8 cellular contexts compared by ENCODE assay signal in the genomic region with DNA sequence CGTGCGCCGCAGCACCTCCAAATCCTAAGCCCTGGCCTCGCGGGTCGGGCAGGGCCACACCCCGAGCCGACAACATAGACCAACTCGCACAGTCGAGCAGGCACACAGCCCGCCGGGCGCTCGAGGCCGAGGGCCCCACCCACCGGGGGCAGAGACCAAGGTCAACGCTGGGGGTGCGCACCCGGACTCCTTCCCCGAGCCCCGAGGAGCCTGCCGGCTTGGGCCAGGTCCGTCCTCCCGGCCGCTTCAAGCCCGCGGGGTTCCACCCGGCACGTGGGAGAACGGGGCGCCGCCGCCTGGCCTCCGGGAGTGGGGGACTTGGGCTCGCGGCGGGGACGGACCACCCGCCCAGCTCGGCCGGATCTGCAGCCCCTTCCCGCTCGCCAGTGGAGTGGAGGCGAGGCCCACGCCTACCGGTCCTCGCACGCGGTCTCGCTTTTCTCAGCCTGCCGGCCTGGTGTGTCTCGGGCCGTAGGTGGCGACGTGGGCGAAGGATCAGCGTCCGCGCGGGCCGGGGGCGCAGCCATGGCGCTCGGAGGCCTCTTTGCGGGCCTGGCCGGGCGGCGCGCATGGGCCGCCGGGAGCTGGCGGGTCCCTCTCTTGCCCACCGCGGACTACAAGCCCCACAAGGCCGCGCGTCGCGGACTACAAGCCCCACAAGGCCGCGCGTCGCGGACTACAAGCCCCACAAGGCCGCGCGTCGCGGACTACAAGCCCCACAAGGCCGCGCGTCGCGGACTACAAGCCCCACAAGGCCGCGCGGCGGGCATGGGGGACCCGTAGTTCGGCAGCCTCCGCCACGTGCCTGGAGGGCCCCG. TPM values are rescaled to one million over a fixed set of nuclear protein-coding genes. Genes with fewer than 3 reads are reported as not detected.
A peak's percentile ranks its signal among the peaks of the same experiment; 100 is the strongest.
DNase-seq lines count a peak whose midpoint lies in the region; ATAC-seq and TF ChIP-seq lines count a peak whose summit lies in the region.

UCKL1 (minus strand) TSS at position 571 of the 818 bp plus-strand sequence; CDS start at position 527, 44 bp downstream.

- H3K27me3 ChIP-seq in lower lobe of right lung (ENCODE audit: low read depth), result no peaks in the 10 kb centered on the region

- peaks cover 35% of the 10 kb centered on the region for H3K4me1 Mint-ChIP-seq in activated CD4-positive, alpha-beta memory T cell treated with anti-CD3 and anti-CD28 coated beads for 36 hours (ENCODE audit: low read depth)

- CTCF ChIA-PET in activated CD4-positive, alpha-beta memory T cell treated with anti-CD3 and anti-CD28 coated beads for 36 hours (lab: Charles Lee), result interaction anchor here (0.9 to 2.5 kb wide), 5 partner anchors 18 to 249 kb away, joined by 4 to 12 read pairs (median 4); partner anchors contain the start of genes ARFRP1, PRPF6, SAMD10 and ZGPAT

- TF ChIP-seq CTCF in lower lobe of right lung (IDR thresholded peaks at IDR 0.05), result no peak

- peak within 1 kb of the TSS; percentile 86 for H3K4me3 ChIP-seq in lower lobe of right lung

- peak within 1 kb of the TSS; percentile 89 for H3K27ac Mint-ChIP-seq in activated CD4-positive, alpha-beta memory T cell treated with anti-CD3 and anti-CD28 coated beads for 36 hours

- peaks cover 57% of the 10 kb centered on the region for H3K4me1 ChIP-seq in lower lobe of right lung

- H3K27me3 Mint-ChIP-seq in activated CD4-positive, alpha-beta memory T cell treated with anti-CD3 and anti-CD28 coated beads for 36 hours, result no peaks in the 10 kb centered on the region

- in situ Hi-C loops in GM18951 (cut with MboI; ENCODE audit: low sequenced_read_pairs, unreplicated experiment), result no loop called here

- peaks cover 11% of the 10 kb centered on the region for H3K36me3 ChIP-seq in lower lobe of right lung

- H3K27ac ChIP-seq in lower lobe of right lung, result peak within 1 kb of the TSS; percentile 90

- no peaks in the 10 kb centered on the region for H3K9me3 Mint-ChIP-seq in activated CD4-positive, alpha-beta memory T cell treated with anti-CD3 and anti-CD28 coated beads for 36 hours

- TF ChIP-seq POLR2A in GM18951 (IDR thresholded peaks at IDR 0.05; ENCODE audit: extremely low read depth, insufficient read depth, insufficient read length), result peak; percentile 86

- H3K9me3 ChIP-seq in lower lobe of right lung, result no peaks in the 10 kb centered on the region

- intact Hi-C loops in activated CD4-positive, alpha-beta memory T cell treated with anti-CD3 and anti-CD28 coated beads for 36 hours (cut with micrococcal nuclease), result loop anchor here (1.0 to 5.0 kb wide), 5 partner anchors 25 to 419 kb away; partner anchors contain the start of genes ARFRP1, PRPF6, PTK6 and TCEA2
- intact Hi-C loops in lower lobe of right lung (cut with DNase I), result no loop called here

- peak; percentile 67 for ATAC-seq in HG03175 (IDR thresholded peaks at IDR 0.05; ENCODE audit: unreplicated experiment)
- ATAC-seq in lower lobe of right lung, result peak; percentile 91 to 93

- POLR2A ChIA-PET in activated CD4-positive, alpha-beta memory T cell treated with anti-CD3 and anti-CD28 coated beads for 36 hours (lab: Charles Lee), result interaction anchor here (0.5 to 1.2 kb wide), 6 partner anchors 22 to 418 kb away, joined by 3 to 7 read pairs (median 5); partner anchors contain the start of genes PRPF6, PTK6 and TPD52L2

- DNase-seq in AML-193 (lab: John Stamatoyannopoulos, UW) (peak; percentile 55 to 78), NCI-H526 (lab: John Stamatoyannopoulos, UW) (peak; percentile 64 to 96), ecto neural progenitor cell (ENCODE audit: low spot score) (peak; percentile 88), lower lobe of right lung (peak; percentile 95)
- peak; percentile 92 for DNase-seq in activated CD4-positive, alpha-beta memory T cell treated with anti-CD3 and anti-CD28 coated beads for 36 hours
- peak; percentile 77 to 80 (median 78) for DNase-seq in stimulated activated CD4-positive, alpha-beta T cell treated with anti-CD3 and anti-CD28 coated beads, TNF-alpha, amount 100 ng/mL, for 1 hour (ENCODE audit: low read depth in 3 of 3, low spot score in 1 of 3)

- peak within 1 kb of the TSS; percentile 81 for H3K4me3 Mint-ChIP-seq in activated CD4-positive, alpha-beta memory T cell treated with anti-CD3 and anti-CD28 coated beads for 36 hours

- peaks cover 1% of the 10 kb centered on the region for H3K36me3 Mint-ChIP-seq in activated CD4-positive, alpha-beta memory T cell treated with anti-CD3 and anti-CD28 coated beads for 36 hours

RNA-seq across cellular contexts. Expression of gene UCKL1, which starts in this region (rescaled TPM):
- total RNA-seq in activated CD4-positive, alpha-beta memory T cell treated with anti-CD3 and anti-CD28 coated beads for 36 hours, result 10 to 100 TPM; 26.6 to 29.6 TPM
- 31.5 TPM for total RNA-seq in lower lobe of right lung

Comparison
In these comparisons a context has a peak if more than half of its experiments do, and no peak if none do; other contexts are left out.
1. Peak in every context shown above with its lines: DNase-seq, ATAC-seq, H3K4me3 ChIP-seq and H3K27ac ChIP-seq.